ENCODE assay signal across 1 cellular context in genomic region chr17:39671651-39672521, GRCh38.
TF ChIP-seq lines count a peak whose summit lies in the region.

No MANE protein-coding gene starts in this region.

TF ChIP-seq in GM23338, 12 proteins besides CTCF, POLR2A, EP300 and RAD21:
- TF ChIP-seq EZH2phosphoT487 (IDR thresholded peaks at IDR 0.05; ENCODE audit: unreplicated experiment), result no peak
- no peak for TF ChIP-seq ZNF114 (CRISPR knock-in tag; IDR thresholded peaks at IDR 0.05)
- TF ChIP-seq CREB1 (CRISPR knock-in tag; IDR thresholded peaks at IDR 0.05; ENCODE audit: low read depth), result no peak
- TF ChIP-seq POLR2AphosphoS5 (IDR thresholded peaks at IDR 0.05; ENCODE audit: low read depth), result peak; percentile 38
- no peak for TF ChIP-seq JUNB (IDR thresholded peaks at IDR 0.05; ENCODE audit: unreplicated experiment)
